18 cellular contexts compared by ENCODE assay signal in genomic region chrX:43176686-43177085, GRCh38.
DNase-seq lines count a peak whose midpoint lies in the region; ATAC-seq, FAIRE-seq and TF ChIP-seq lines count a peak whose summit lies in the region.
"Had no signal": no experiment of that assay in that cellular context is flagged by ENCODE, and none has a peak within 500 bp of the region (broad histone marks: within the 10 kb centered on the region; RNA-seq: fewer than 3 reads in every experiment).

No MANE protein-coding gene starts in this region.

- H3K79me2 ChIP-seq in H1 (ENCODE audit: control insufficient read depth in 1 of 2, insufficient read depth in 2 of 2, low read length in 2 of 2): no peaks in the 10 kb centered on the region

- no peak overlapping the region for H2AFZ ChIP-seq in H1 (ENCODE audit: low read length)

- ATAC-seq in GM19324 (IDR thresholded peaks at IDR 0.05; ENCODE audit: low FRiP score, unreplicated experiment) (no peak), GM21528 (IDR thresholded peaks at IDR 0.05; ENCODE audit: low FRiP score, unreplicated experiment) (no peak), GM18502 (IDR thresholded peaks at IDR 0.05; ENCODE audit: poor library complexity, unreplicated experiment) (no peak)
- ATAC-seq: CD8-positive, alpha-beta T cell; HCT116 had no signal

- peak; percentile 60 for FAIRE-seq in H1 (lab: Jason Lieb, UNC)

- no peak overlapping the region for H3K14ac ChIP-seq in H1 (ENCODE audit: insufficient read length)

- no peaks in the 10 kb centered on the region for H3K36me3 ChIP-seq in H1 (ENCODE audit: control insufficient read depth in 2 of 4, insufficient read depth in 4 of 4, low read length in 3 of 4)

- H2BK120ac ChIP-seq in H1 (replicated peaks; ENCODE audit: low read depth, low read length): no peak overlapping the region

- no peaks in the 10 kb centered on the region for H3K4me1 ChIP-seq in H1 (replicated peaks in 1 of 4; ENCODE audit: control insufficient read depth in 3 of 4, insufficient read depth in 4 of 4, low read length in 3 of 4)

- no peak overlapping the region for H3K9ac ChIP-seq in H1 (replicated peaks in 1 of 4; ENCODE audit: extremely low read depth in 1 of 4, low read depth in 3 of 4, low read length in 3 of 4)

- CTCF ChIA-PET in H1 (lab: Charles Lee; ENCODE audit: partially characterized antibody): no interaction called here

- TF ChIP-seq CTCF in AG10803 (conservative IDR thresholded peaks at IDR 0.05; ENCODE audit: low read length) (no peak), H1 (IDR thresholded peaks at IDR 0.05; ENCODE audit: control extremely low read depth in 1 of 3, insufficient read depth in 1 of 3, low read depth in 1 of 3, low read length in 3 of 3) (no peak)

- TF ChIP-seq EP300 in H1 (IDR thresholded peaks at IDR 0.05; ENCODE audit: borderline replicate concordance in 1 of 2, low read depth in 2 of 2, low read length in 2 of 2): no peak

- H3K79me1 ChIP-seq in H1 (ENCODE audit: low read depth, low read length): no peaks in the 10 kb centered on the region

- H4K8ac ChIP-seq in H1 (ENCODE audit: extremely low read depth, insufficient read depth, low read length): no peak overlapping the region

- H3K23me2 ChIP-seq in H1 (ENCODE audit: low read depth, low read length): no peaks in the 10 kb centered on the region

- H4K20me1 ChIP-seq in H1 (replicated peaks in 1 of 2; ENCODE audit: control insufficient read depth in 1 of 2, insufficient read depth in 2 of 2, low read length in 2 of 2): no peaks in the 10 kb centered on the region

- H3K4ac ChIP-seq in H1 (replicated peaks; ENCODE audit: insufficient read length, low read depth, low read length): no peak overlapping the region

- no peak overlapping the region for H3K56ac ChIP-seq in H1 (replicated peaks; ENCODE audit: insufficient read length, low read depth, low read length)

- no peak overlapping the region for H4K91ac ChIP-seq in H1 (replicated peaks; ENCODE audit: insufficient read length, low read length)

- no peak overlapping the region for H2BK20ac ChIP-seq in H1 (ENCODE audit: low read length)

- peaks cover 4 to 6% of the 10 kb centered on the region in 2 experiments; a peak in 1 of 4 replicates for H3K9me3 ChIP-seq in H1 (ENCODE audit: insufficient read depth in 2 of 2, low read depth in 1 of 2, low read length in 1 of 2)

- no peak overlapping the region for H3K4me2 ChIP-seq in H1 (ENCODE audit: insufficient read depth in 1 of 2, low read depth in 2 of 2, low read length in 2 of 2)

- H3K27me3 ChIP-seq in H1 (replicated peaks in 1 of 4; ENCODE audit: control insufficient read depth in 3 of 4, extremely low read depth in 1 of 4, insufficient read depth in 3 of 4, low read length in 3 of 4): no peaks in the 10 kb centered on the region

- no peak overlapping the region for H2BK5ac ChIP-seq in H1 (ENCODE audit: low read depth, low read length)

- no peak for TF ChIP-seq RAD21 in H1 (IDR thresholded peaks at IDR 0.05 in 1 of 2, conservative IDR thresholded peaks at IDR 0.05 in 1 of 2; ENCODE audit: low read depth in 2 of 2, low read length in 2 of 2)

- H2BK12ac ChIP-seq in H1 (ENCODE audit: low read depth, low read length): no peak overlapping the region

- H3K23ac ChIP-seq in H1 (ENCODE audit: insufficient read length): no peak overlapping the region

- no peak overlapping the region for H3K18ac ChIP-seq in H1 (ENCODE audit: extremely low read depth, low read length)

- no peak for TF ChIP-seq POLR2A in H1 (IDR thresholded peaks at IDR 0.05; ENCODE audit: control extremely low read depth in 1 of 2, low read depth in 2 of 2, low read length in 2 of 2)

- no peak overlapping the region for H3K4me3 ChIP-seq in AG10803 (ENCODE audit: low read length)
- no peak overlapping the region for H3K4me3 ChIP-seq in H1 (ENCODE audit: extremely low read depth in 1 of 4, insufficient read depth in 2 of 4, low read depth in 3 of 4, low read length in 4 of 4)

- peak; percentile 10 for DNase-seq in DMS 273 (lab: John Stamatoyannopoulos, UW; ENCODE audit: unreplicated experiment)
- no peak for DNase-seq in DMS 273 treated with DMSO at 0.1 percent for 48 hours (lab: John Stamatoyannopoulos, UW)
- DNase-seq in AG10803 (ENCODE audit: low read depth): peak; percentile 0
- DNase-seq in LoVo (ENCODE audit: low spot score): peak; percentile 34
- DNase-seq in H1 (ENCODE audit: low read depth in 1 of 2, low spot score in 2 of 2): no peak
- DNase-seq: CD8-positive, alpha-beta T cell; EL; NCI-H1048; NCI-H1436 treated with DMSO at 0.1 percent for 48 hours; NCI-H2029 treated with DMSO at 0.1 percent for 48 hours; NCI-H524; SW 1271 had no signal

- 92% methylated on average over 5 of the region's 6 CpGs; no CpG with 5 or more reads in 1 of the 2 experiments for WGBS in H1 (ENCODE audit: extremely low coverage in 1 of 2, insufficient coverage in 1 of 2, insufficient read length in 1 of 2, insufficient replicate concordance in 2 of 2, low coverage in 1 of 2, low lambda C conversion rate in 2 of 2, missing lambda C conversion rate in 1 of 2), 2 experiments

- H3K27ac ChIP-seq in H1 (ENCODE audit: low read depth, low read length): no peak overlapping the region
- H3K27ac ChIP-seq: 22Rv1, HL-60 had no signal

- H2AK5ac ChIP-seq in H1 (ENCODE audit: low read depth, low read length): no peak overlapping the region

- POLR2A ChIA-PET in H1 (lab: Charles Lee; ENCODE audit: partially characterized antibody): no interaction called here

- no peak overlapping the region for H4K5ac ChIP-seq in H1 (ENCODE audit: insufficient read length, low read depth, low read length)

- no peak overlapping the region for H2BK15ac ChIP-seq in H1 (ENCODE audit: low read length)

TF ChIP-seq in H1, 55 proteins besides CTCF, POLR2A, EP300 and RAD21 (continues in another document):
- TF ChIP-seq TBP (IDR thresholded peaks at IDR 0.05; ENCODE audit: low read depth, low read length): no peak
- no peak for TF ChIP-seq ATF3 (IDR thresholded peaks at IDR 0.05; ENCODE audit: insufficient read depth, low read depth, low read length)
- no peak for TF ChIP-seq CHD1 (IDR thresholded peaks at IDR 0.05; ENCODE audit: low read depth, low read length)
- no peak for TF ChIP-seq HDAC2 (IDR thresholded peaks at IDR 0.05; ENCODE audit: borderline replicate concordance in 1 of 2, low read depth in 2 of 2, low read length in 2 of 2)
- TF ChIP-seq SAP30 (IDR thresholded peaks at IDR 0.05; ENCODE audit: insufficient read depth, insufficient replicate concordance, low read length): no peak
- no peak for TF ChIP-seq SIX5 (IDR thresholded peaks at IDR 0.05; ENCODE audit: low read depth, low read length)
- TF ChIP-seq E2F6 (IDR thresholded peaks at IDR 0.05): no peak
- no peak for TF ChIP-seq EGR1 (IDR thresholded peaks at IDR 0.05; ENCODE audit: borderline replicate concordance, low read depth, low read length)
- no peak for TF ChIP-seq SIN3A (conservative IDR thresholded peaks at IDR 0.05 in 1 of 2, IDR thresholded peaks at IDR 0.05 in 1 of 2; ENCODE audit: low read depth in 1 of 2, low read length in 2 of 2)
- no peak for TF ChIP-seq TEAD4 (IDR thresholded peaks at IDR 0.05; ENCODE audit: low read depth, low read length)

Comparison
In these comparisons a context has a peak if more than half of its experiments do, and no peak if none do; other contexts are left out.
1. DNase-seq: peak in DMS 273 (single experiment), AG10803 (single experiment) and LoVo (single experiment); none in DMS 273 treated with DMSO at 0.1 percent for 48 hours (single experiment) and H1 (0 of 2).